ENCODE assay signal across 9 cellular contexts in genomic region chr7:128833148-128833938, GRCh38. TPM values are rescaled to one million over a fixed set of nuclear protein-coding genes. Genes with fewer than 3 reads are reported as not detected.
DNase-seq lines count a peak whose midpoint lies in the region; ATAC-seq and TF ChIP-seq lines count a peak whose summit lies in the region.
"Had no signal": no experiment of that assay in that cellular context is flagged by ENCODE, and none has a peak within 500 bp of the region (broad histone marks: within the 10 kb centered on the region; RNA-seq: fewer than 3 reads in every experiment).

No MANE protein-coding gene starts in this region.

- intact Hi-C loops in CD8-positive, alpha-beta T cell (cut with DNase I, micrococcal nuclease): no loop called here
- intact Hi-C loops in naive thymus-derived CD4-positive, alpha-beta T cell (cut with micrococcal nuclease): no loop called here

- no peaks in the 10 kb centered on the region for H3K36me3 Mint-ChIP-seq in CD8-positive, alpha-beta T cell
- no peaks in the 10 kb centered on the region for H3K36me3 Mint-ChIP-seq in naive thymus-derived CD4-positive, alpha-beta T cell

- H3K36me3 ChIP-seq in muscle layer of colon (ENCODE audit: insufficient read depth, low read length): peaks cover 35% of the 10 kb centered on the region
- no peaks in the 10 kb centered on the region for H3K36me3 ChIP-seq in CD8-positive, alpha-beta T cell (ENCODE audit: insufficient read depth, low read length)
- H3K36me3 ChIP-seq in naive thymus-derived CD4-positive, alpha-beta T cell (ENCODE audit: control insufficient read depth in 2 of 3, insufficient read depth in 3 of 3, low read length in 3 of 3): no peaks in the 10 kb centered on the region

- TF ChIP-seq CTCF in AG10803 (conservative IDR thresholded peaks at IDR 0.05; ENCODE audit: low read length) (no peak), epithelial cell of esophagus (IDR thresholded peaks at IDR 0.05; ENCODE audit: insufficient read depth, low read depth, low read length, missing control alignments) (no peak)
- no peak for TF ChIP-seq CTCF in CD8-positive, alpha-beta T cell (IDR thresholded peaks at IDR 0.05)

- H3K9me3 Mint-ChIP-seq in CD8-positive, alpha-beta T cell: no peaks in the 10 kb centered on the region
- no peaks in the 10 kb centered on the region for H3K9me3 Mint-ChIP-seq in naive thymus-derived CD4-positive, alpha-beta T cell
- H3K9me3 Mint-ChIP-seq: stimulated activated naive CD8-positive, alpha-beta T cell treated with anti-CD3 and anti-CD28 coated beads, Interleukin-15, Interleukin-2, amounts not matched to agents 100 ng/mL and 50 ng/mL, for 24 hours had no signal

- no peaks in the 10 kb centered on the region for H3K27me3 ChIP-seq in muscle layer of colon (ENCODE audit: control insufficient read depth in 1 of 2, insufficient read depth in 2 of 2, low read length in 2 of 2)
- peaks cover 14% of the 10 kb centered on the region for H3K27me3 ChIP-seq in CD8-positive, alpha-beta T cell (ENCODE audit: insufficient read depth, low read length)
- H3K27me3 ChIP-seq in naive thymus-derived CD4-positive, alpha-beta T cell (ENCODE audit: control insufficient read depth in 2 of 2, insufficient read depth in 2 of 2, low read length in 2 of 2): peaks cover 3 to 13% of the 10 kb centered on the region in 2 donors

- CTCF ChIA-PET in CD8-positive, alpha-beta T cell (lab: Charles Lee): interaction anchor here (0.7 to 2.4 kb wide), 4 partner anchors 8 to 258 kb away, joined by 3 to 12 read pairs (median 5); no protein-coding TSS in a partner anchor
- CTCF ChIA-PET in naive thymus-derived CD4-positive, alpha-beta T cell (lab: Charles Lee): interaction anchor here (0.7 kb wide), 1 partner anchor 1924 kb away, joined by 3 read pairs; no protein-coding TSS in a partner anchor

- peaks cover 20% of the 10 kb centered on the region for H3K4me1 Mint-ChIP-seq in CD8-positive, alpha-beta T cell (ENCODE audit: low read depth)
- H3K4me1 Mint-ChIP-seq in naive thymus-derived CD4-positive, alpha-beta T cell: peaks cover 5 to 18% (median 13%) of the 10 kb centered on the region in 7 donors

- DNase-seq in AG10803 (ENCODE audit: low read depth) (peak; percentile 84), NCI-H2171 treated with DMSO at 0.1 percent for 48 hours (lab: John Stamatoyannopoulos, UW) (peak; percentile 97), epithelial cell of esophagus (ENCODE audit: low read depth) (peak; percentile 40)
- no peak for DNase-seq in CD8-positive, alpha-beta T cell
- DNase-seq in naive thymus-derived CD4-positive, alpha-beta T cell: no peak

- POLR2A ChIA-PET in CD8-positive, alpha-beta T cell (lab: Charles Lee): no interaction called here
- POLR2A ChIA-PET in naive thymus-derived CD4-positive, alpha-beta T cell (lab: Charles Lee): interaction anchor here (0.7 kb wide), 1 partner anchor 70 kb away, joined by 3 read pairs; no protein-coding TSS in a partner anchor

- H3K4me3 Mint-ChIP-seq in CD8-positive, alpha-beta T cell: no peak overlapping the region
- H3K4me3 Mint-ChIP-seq in naive thymus-derived CD4-positive, alpha-beta T cell: no peak overlapping the region
- H3K4me3 Mint-ChIP-seq: stimulated activated naive CD8-positive, alpha-beta T cell treated with anti-CD3 and anti-CD28 coated beads, Interleukin-15, Interleukin-2, amounts not matched to agents 100 ng/mL and 50 ng/mL, for 24 hours had no signal

- peak overlapping the region; percentile 46 for H3K9ac ChIP-seq in muscle layer of colon (ENCODE audit: low read length)

- peaks cover 55% of the 10 kb centered on the region for H3K4me1 ChIP-seq in muscle layer of colon (ENCODE audit: insufficient read depth, low read length)
- peaks cover 19% of the 10 kb centered on the region for H3K4me1 ChIP-seq in CD8-positive, alpha-beta T cell (ENCODE audit: insufficient read depth, low read length)
- peaks cover 0 to 9% of the 10 kb centered on the region in 2 donors for H3K4me1 ChIP-seq in naive thymus-derived CD4-positive, alpha-beta T cell (ENCODE audit: control insufficient read depth in 2 of 2, insufficient read depth in 2 of 2, low read length in 2 of 2)

- no peaks in the 10 kb centered on the region for H3K9me3 ChIP-seq in muscle layer of colon (ENCODE audit: low read length)
- H3K9me3 ChIP-seq in CD8-positive, alpha-beta T cell (ENCODE audit: low read length): no peaks in the 10 kb centered on the region
- no peaks in the 10 kb centered on the region for H3K9me3 ChIP-seq in naive thymus-derived CD4-positive, alpha-beta T cell (ENCODE audit: control insufficient read depth in 2 of 3, low read length in 3 of 3)

- H3K4me3 ChIP-seq in AG10803 (ENCODE audit: low read length) (peak overlapping the region; percentile 96), epithelial cell of esophagus (ENCODE audit: low read length) (no peak overlapping the region), muscle layer of colon (ENCODE audit: low read depth in 1 of 2, low read length in 2 of 2) (peak overlapping the region; percentile 17 to 94)
- no peak overlapping the region for H3K4me3 ChIP-seq in CD8-positive, alpha-beta T cell (ENCODE audit: low read depth, low read length)
- H3K4me3 ChIP-seq in naive thymus-derived CD4-positive, alpha-beta T cell (ENCODE audit: low read length): no peak overlapping the region

- H3K27ac Mint-ChIP-seq in CD8-positive, alpha-beta T cell: no peak overlapping the region
- no peak overlapping the region for H3K27ac Mint-ChIP-seq in naive thymus-derived CD4-positive, alpha-beta T cell
- H3K27ac Mint-ChIP-seq: stimulated activated naive CD8-positive, alpha-beta T cell treated with anti-CD3 and anti-CD28 coated beads, Interleukin-15, Interleukin-2, amounts not matched to agents 100 ng/mL and 50 ng/mL, for 24 hours had no signal

- H3K27me3 Mint-ChIP-seq in CD8-positive, alpha-beta T cell (ENCODE audit: low read depth): peaks cover 20% of the 10 kb centered on the region
- peaks cover 10 to 48% (median 18%) of the 10 kb centered on the region in 5 donors for H3K27me3 Mint-ChIP-seq in naive thymus-derived CD4-positive, alpha-beta T cell

- ATAC-seq in GM19328 (IDR thresholded peaks at IDR 0.05; ENCODE audit: unreplicated experiment): no peak
- no peak for ATAC-seq in CD8-positive, alpha-beta T cell
- ATAC-seq in naive thymus-derived CD4-positive, alpha-beta T cell: no peak
- no peak for ATAC-seq in HG02973 (IDR thresholded peaks at IDR 0.05; ENCODE audit: unreplicated experiment)

- H3K27ac ChIP-seq in muscle layer of colon (ENCODE audit: low read depth, low read length): peak overlapping the region; percentile 96
- no peak overlapping the region for H3K27ac ChIP-seq in CD8-positive, alpha-beta T cell (ENCODE audit: low read depth, low read length)
- no peak overlapping the region for H3K27ac ChIP-seq in naive thymus-derived CD4-positive, alpha-beta T cell (ENCODE audit: low read depth, low read length)

RNA-seq across cellular contexts. Expression of gene FLNC, which starts 3.1 kb away (rescaled TPM):
- under 1 TPM in 1 of 2 experiments, not detected in 1; 0.03 TPM for total RNA-seq in CD8-positive, alpha-beta T cell
- under 1 TPM in 2 of 5 experiments, not detected in 3; 0.05 to 0.19 TPM for total RNA-seq in naive thymus-derived CD4-positive, alpha-beta T cell
- not detected for polyA plus RNA-seq in naive thymus-derived CD4-positive, alpha-beta T cell

RNA-seq across cellular contexts. Expression of gene ATP6V1F, which starts 29.3 kb away (rescaled TPM):
- total RNA-seq in CD8-positive, alpha-beta T cell: 10 to 100 TPM; 54.8 to 59.3 TPM
- 100 to 1,000 TPM in 2 of 5 experiments, 10 to 100 TPM in 3; 58.4 to 116 (median 79.1) TPM for total RNA-seq in naive thymus-derived CD4-positive, alpha-beta T cell
- polyA plus RNA-seq in naive thymus-derived CD4-positive, alpha-beta T cell: 100 to 1,000 TPM; 339 to 340 TPM

RNA-seq across cellular contexts. Expression of gene CCDC136, which starts 41.6 kb away (rescaled TPM):
- total RNA-seq in CD8-positive, alpha-beta T cell: 1 to 10 TPM; 4.8 to 5.8 TPM
- total RNA-seq in naive thymus-derived CD4-positive, alpha-beta T cell: 10 to 100 TPM in 1 of 5 experiments, 1 to 10 TPM in 4; 6.7 to 14.0 (median 9.6) TPM
- 1 to 10 TPM in 1 of 2 donors, under 1 TPM in 1; 0.70 to 1.6 TPM for polyA plus RNA-seq in naive thymus-derived CD4-positive, alpha-beta T cell

RNA-seq across cellular contexts. Expression of gene OPN1SW, which starts 57.7 kb away (rescaled TPM):
- total RNA-seq in CD8-positive, alpha-beta T cell: not detected
- not detected for total RNA-seq in naive thymus-derived CD4-positive, alpha-beta T cell
- polyA plus RNA-seq in naive thymus-derived CD4-positive, alpha-beta T cell: not detected

Comparison
In these comparisons a context has a peak if more than half of its experiments do, and no peak if none do; other contexts are left out.
1. DNase-seq: peak in AG10803 (single experiment), NCI-H2171 treated with DMSO at 0.1 percent for 48 hours (single experiment) and epithelial cell of esophagus (single experiment); none in CD8-positive, alpha-beta T cell (0 of 7) and naive thymus-derived CD4-positive, alpha-beta T cell (0 of 9).
2. H3K4me3 ChIP-seq: peak in AG10803 (single experiment) and muscle layer of colon (2 of 2); none in epithelial cell of esophagus (single experiment), CD8-positive, alpha-beta T cell (single experiment) and naive thymus-derived CD4-positive, alpha-beta T cell (single experiment).